15 cellular contexts compared by ENCODE assay signal in genomic region chr6:148002067-148002466, GRCh38.
A peak's percentile ranks its signal among the peaks of the same experiment; 100 is the strongest.
DNase-seq lines count a peak whose midpoint lies in the region; ATAC-seq and TF ChIP-seq lines count a peak whose summit lies in the region.
"Had no signal": no experiment of that assay in that cellular context is flagged by ENCODE, and none has a peak within 500 bp of the region (broad histone marks: within the 10 kb centered on the region; RNA-seq: fewer than 3 reads in every experiment).

No MANE protein-coding gene starts in this region.

- no CpG with 5 or more reads among the region's 5 CpGs for WGBS in IMR-90 (ENCODE audit: extremely low coverage in 2 of 2, insufficient read length in 1 of 2), 2 experiments

- no peaks in the 10 kb centered on the region for H3K27me3 ChIP-seq in IMR-90 (ENCODE audit: control insufficient read depth, insufficient read depth, low read length)
- no peaks in the 10 kb centered on the region for H3K27me3 ChIP-seq in adipocyte (replicated peaks; ENCODE audit: control insufficient read depth, insufficient read depth, low read length)
- H3K27me3 ChIP-seq: BE2C had no signal

- POLR2A ChIA-PET in IMR-90 (lab: Charles Lee; ENCODE audit: unreplicated experiment), result no interaction called here

- H4K20me1 ChIP-seq in IMR-90 (ENCODE audit: insufficient read depth, low read length), result no peaks in the 10 kb centered on the region

- CTCF ChIA-PET in IMR-90 (lab: Yijun Ruan, JAX), result interaction anchor here (1.4 kb wide), 1 partner anchor 13 kb away, joined by 3 read pairs; no protein-coding TSS in a partner anchor

- H3K4me2 ChIP-seq in IMR-90 (ENCODE audit: low read depth, low read length), result peak overlapping the region; percentile 77
- H3K4me2 ChIP-seq: SK-N-SH had no signal

- no peak overlapping the region for H2BK5ac ChIP-seq in IMR-90 (ENCODE audit: low read depth, low read length, poor library complexity, severe bottlenecking)

- no peak overlapping the region for H2BK15ac ChIP-seq in IMR-90 (ENCODE audit: low read depth, low read length)

- H3K36me3 ChIP-seq in IMR-90 (ENCODE audit: control insufficient read depth, insufficient read depth, low read length), result no peaks in the 10 kb centered on the region
- H3K36me3 ChIP-seq in adipocyte (ENCODE audit: control insufficient read depth, insufficient read depth, low read length, severe bottlenecking), result no peaks in the 10 kb centered on the region
- H3K36me3 ChIP-seq: BE2C had no signal

- H3K9me3 ChIP-seq in IMR-90 (ENCODE audit: control insufficient read depth, insufficient read depth, low read length) (no peaks in the 10 kb centered on the region), adipocyte (ENCODE audit: control insufficient read depth, low read length) (no peaks in the 10 kb centered on the region)
- H3K9me3 ChIP-seq: BE2C, SK-N-SH had no signal

- no peak overlapping the region for H2AFZ ChIP-seq in IMR-90 (replicated peaks; ENCODE audit: low read length, poor library complexity)

- no TSS peak for BruUV-seq in IMR-90 (replicated peaks; lab: Mats Ljungman, UMichigan)

- no peaks in the 10 kb centered on the region for H3K79me1 ChIP-seq in IMR-90 (ENCODE audit: low read depth in 1 of 2, low read length in 2 of 2)

- TF ChIP-seq RAD21 in IMR-90 (IDR thresholded peaks at IDR 0.05; ENCODE audit: low read length), result no peak

- in situ Hi-C loops in IMR-90 (cut with MboI; ENCODE audit: low sequenced_read_pairs), result no loop called here

- H3K23ac ChIP-seq in IMR-90 (ENCODE audit: low read depth, low read length), result no peak overlapping the region

- H2BK20ac ChIP-seq in IMR-90 (ENCODE audit: low read depth, low read length), result no peak overlapping the region

- H3K4me3 ChIP-seq in IMR-90 (ENCODE audit: insufficient read depth, low read depth, low read length), result no peak overlapping the region
- no peak overlapping the region for H3K4me3 ChIP-seq in adipocyte (ENCODE audit: low read length)

- H3K14ac ChIP-seq in IMR-90 (replicated peaks; ENCODE audit: low read depth, low read length), result no peak overlapping the region

- no peak overlapping the region for H2AK5ac ChIP-seq in IMR-90 (ENCODE audit: low read depth, low read length)

- H3K36me3 Mint-ChIP-seq in mesothelial cell of epicardium, result peaks cover 1% of the 10 kb centered on the region
- peaks cover 6% of the 10 kb centered on the region for H3K36me3 Mint-ChIP-seq in type B pancreatic cell
- H3K36me3 Mint-ChIP-seq: CD4-positive, alpha-beta memory T cell had no signal

- no peak for TF ChIP-seq POLR2A in IMR-90 (IDR thresholded peaks at IDR 0.05; ENCODE audit: low read depth, low read length)

- TF ChIP-seq CTCF in IMR-90 (conservative IDR thresholded peaks at IDR 0.05; ENCODE audit: low read depth, low read length) (no peak), mesothelial cell of epicardium (IDR thresholded peaks at IDR 0.05; ENCODE audit: unreplicated experiment) (no peak), type B pancreatic cell (conservative IDR thresholded peaks at IDR 0.05) (no peak)

- no peaks in the 10 kb centered on the region for H3K9me1 ChIP-seq in IMR-90 (ENCODE audit: insufficient read depth, low read length)

- dilution Hi-C loops in IMR-90 (cut with HindIII; ENCODE audit: low sequenced_read_pairs, unreplicated experiment), result no loop called here

- no peak overlapping the region for H3K56ac ChIP-seq in IMR-90 (ENCODE audit: extremely low read depth, insufficient read depth, low read length)

- H4K8ac ChIP-seq in IMR-90 (ENCODE audit: low read depth in 2 of 2, low read length in 2 of 2), result no peak overlapping the region

- peak overlapping the region; percentile 28 for H3K27ac Mint-ChIP-seq in mesothelial cell of epicardium
- no peak overlapping the region for H3K27ac Mint-ChIP-seq in type B pancreatic cell
- H3K27ac Mint-ChIP-seq: CD4-positive, alpha-beta memory T cell; H9 had no signal

- no peak overlapping the region for H4K5ac ChIP-seq in IMR-90 (ENCODE audit: low read depth, low read length)

- ATAC-seq in IMR-90 (ENCODE audit: low read depth) (peak; percentile 49), left lobe of liver (no peak)

- H3K9ac ChIP-seq in IMR-90 (ENCODE audit: low read depth, low read length), result no peak overlapping the region
- no peak overlapping the region for H3K9ac ChIP-seq in adipocyte (ENCODE audit: low read length)
- H3K9ac ChIP-seq: SK-N-SH had no signal

- H3K4me1 Mint-ChIP-seq in mesothelial cell of epicardium (peaks cover 15% of the 10 kb centered on the region), type B pancreatic cell (ENCODE audit: unreplicated experiment) (peaks cover 11% of the 10 kb centered on the region)
- H3K4me1 Mint-ChIP-seq: CD4-positive, alpha-beta memory T cell; H9 had no signal

- H3K27me3 Mint-ChIP-seq in mesothelial cell of epicardium (ENCODE audit: low read depth) (no peaks in the 10 kb centered on the region), type B pancreatic cell (no peaks in the 10 kb centered on the region)

- no peak overlapping the region for H2AK9ac ChIP-seq in IMR-90 (replicated peaks; ENCODE audit: low read depth, low read length, poor library complexity)

- H2BK120ac ChIP-seq in IMR-90 (ENCODE audit: low read depth, low read length), result no peak overlapping the region

- H3K4ac ChIP-seq in IMR-90 (ENCODE audit: low read depth, low read length), result no peak overlapping the region

- H3K4me1 ChIP-seq in IMR-90 (ENCODE audit: control insufficient read depth, insufficient read depth, low read length) (no peaks in the 10 kb centered on the region), adipocyte (ENCODE audit: control insufficient read depth, insufficient read depth, low read length) (no peaks in the 10 kb centered on the region)
- H3K4me1 ChIP-seq: BE2C had no signal

- no peak overlapping the region for H4K91ac ChIP-seq in IMR-90 (ENCODE audit: insufficient read depth, low read depth, low read length)

- no peak overlapping the region for H3K27ac ChIP-seq in IMR-90 (ENCODE audit: insufficient read depth, low read length)
- H3K27ac ChIP-seq: HL-60 had no signal

- H3K18ac ChIP-seq in IMR-90 (ENCODE audit: low read depth, low read length), result no peak overlapping the region

- H3K9me3 Mint-ChIP-seq in mesothelial cell of epicardium (peaks cover 16% of the 10 kb centered on the region), type B pancreatic cell (no peaks in the 10 kb centered on the region)

- intact Hi-C loops in IMR-90 (cut with micrococcal nuclease), result no loop called here

- no peak for DNase-seq in IMR-90
- peak; percentile 38 for DNase-seq in adipocyte (ENCODE audit: low read depth)
- no peak for DNase-seq in mesothelial cell of epicardium (ENCODE audit: low spot score in 2 of 2, unreplicated experiment in 2 of 2)
- DNase-seq in type B pancreatic cell (ENCODE audit: extremely low spot score, unreplicated experiment), result no peak
- DNase-seq in activated CD4-positive, CD25-positive, alpha-beta regulatory T cell treated with anti-CD3 and anti-CD28 coated beads, Interleukin-2, amount 50 U/mL, for 72 hours, result no peak
- no peak for DNase-seq in epidermal melanocyte (ENCODE audit: insufficient read length, low spot score)
- no peak for DNase-seq in left lobe of liver (ENCODE audit: low spot score)
- DNase-seq: BE2C; CD4-positive, alpha-beta memory T cell; H9; NCI-H2029; NCI-H510A; Right ventricle myocardium superior; SK-N-SH had no signal

- peak overlapping the region; percentile 2 for H3K4me3 Mint-ChIP-seq in mesothelial cell of epicardium
- peak overlapping the region; percentile 4 for H3K4me3 Mint-ChIP-seq in type B pancreatic cell
- H3K4me3 Mint-ChIP-seq: CD4-positive, alpha-beta memory T cell; H9 had no signal

TF ChIP-seq in IMR-90, 13 proteins besides CTCF, POLR2A, EP300 and RAD21:
- TF ChIP-seq FOS (IDR thresholded peaks at IDR 0.05; ENCODE audit: low read depth, low read length), result no peak
- TF ChIP-seq CHD1 (IDR thresholded peaks at IDR 0.05; ENCODE audit: low read depth, low read length), result no peak
